Comparison of ENCODE assay signal across 23 cellular contexts in the genomic region with DNA sequence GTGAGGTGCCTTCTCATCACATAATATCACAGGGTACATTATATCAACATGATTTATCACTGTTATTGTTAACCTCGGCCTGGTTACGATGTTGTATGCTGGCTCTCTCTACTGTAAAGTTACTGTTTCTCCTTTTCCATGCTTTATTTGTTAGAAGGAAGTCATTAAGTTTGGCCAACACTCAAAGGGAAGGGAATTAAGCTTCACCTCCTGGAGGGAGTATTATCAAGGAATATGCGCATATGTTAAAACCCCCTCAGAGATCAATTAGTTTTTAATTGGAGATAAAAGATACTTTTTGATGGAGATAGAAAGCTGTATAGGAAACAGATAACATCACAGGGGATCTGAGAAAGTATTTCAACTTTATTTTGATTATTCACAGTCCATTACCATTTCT.
"Had no signal": no experiment of that assay in that cellular context is flagged by ENCODE, and none has a peak within 500 bp of the region (broad histone marks: within the 10 kb centered on the region; RNA-seq: fewer than 3 reads in every experiment).

No MANE protein-coding gene starts in this region.

- H3K4me3 Mint-ChIP-seq: activated CD4-positive, alpha-beta memory T cell treated with anti-CD3 and anti-CD28 coated beads for 36 hours; activated CD4-positive, alpha-beta T cell treated with anti-CD3 and anti-CD28 coated beads, Interleukin-2, amount 10 ng/mL, durations not matched to agents 7 days and 5 days; activated naive CD4-positive, alpha-beta T cell treated with anti-CD3 and anti-CD28 coated beads for 36 hours; activated naive CD8-positive, alpha-beta T cell; activated T-cell treated with anti-CD3 and anti-CD28 coated beads, Interleukin-2, amount 50 U/mL, for 4 hours; brain; central memory CD8-positive, alpha-beta T cell; T-helper 17 cell had no signal

- H3K4me1 Mint-ChIP-seq: activated CD4-positive, alpha-beta T cell treated with anti-CD3 and anti-CD28 coated beads, Interleukin-2, amount 10 ng/mL, durations not matched to agents 7 days and 5 days; central memory CD8-positive, alpha-beta T cell; T-helper 17 cell had no signal

- H3K36me3 ChIP-seq: MG63 had no signal

- ATAC-seq: activated T-cell treated with anti-CD3 and anti-CD28 coated beads, Interleukin-2, amount 50 U/mL, for 4 hours; T-helper 17 cell had no signal

- DNase-seq: activated CD4-positive, alpha-beta memory T cell treated with anti-CD3 and anti-CD28 coated beads for 36 hours; activated CD4-positive, alpha-beta T cell treated with anti-CD3 and anti-CD28 coated beads, Interleukin-2, amount 10 ng/mL, durations not matched to agents 7 days and 5 days; activated CD4-positive, CD25-positive, alpha-beta regulatory T cell; activated CD8-positive, alpha-beta memory T cell treated with anti-CD3 and anti-CD28 coated beads for 24 hours; activated gamma-delta T cell; activated naive CD4-positive, alpha-beta T cell treated with anti-CD3 and anti-CD28 coated beads for 36 hours; activated T-cell treated with anti-CD3 and anti-CD28 coated beads, Interleukin-2, amount 50 U/mL, for 4 hours; amygdala; MG63; MV-4-11; NCI-H1092 treated with DMSO at 0.1 percent for 48 hours; NCI-H1417 treated with DMSO at 0.1 percent for 48 hours; NCI-H1694; NCI-H2029; NCI-H345; NCI-H510A; PC-9; SHP77 treated with DMSO at 0.1 percent for 48 hours; T-helper 17 cell; T-helper 9 cell had no signal

- H3K36me3 Mint-ChIP-seq: activated CD4-positive, alpha-beta memory T cell treated with anti-CD3 and anti-CD28 coated beads for 36 hours; activated naive CD8-positive, alpha-beta T cell; brain had no signal

- H3K27ac ChIP-seq: PC-9 had no signal

- H3K27ac Mint-ChIP-seq: activated CD4-positive, alpha-beta memory T cell treated with anti-CD3 and anti-CD28 coated beads for 36 hours; activated CD4-positive, alpha-beta T cell treated with anti-CD3 and anti-CD28 coated beads, Interleukin-2, amount 10 ng/mL, durations not matched to agents 7 days and 5 days; activated naive CD4-positive, alpha-beta T cell treated with anti-CD3 and anti-CD28 coated beads for 36 hours; activated naive CD8-positive, alpha-beta T cell; T-helper 17 cell had no signal

- H3K4me3 ChIP-seq: MG63, PC-9 had no signal

- H3K27me3 ChIP-seq: MG63 had no signal

- H3K27me3 Mint-ChIP-seq: activated CD4-positive, alpha-beta memory T cell treated with anti-CD3 and anti-CD28 coated beads for 36 hours; activated CD4-positive, alpha-beta T cell treated with anti-CD3 and anti-CD28 coated beads, Interleukin-2, amount 10 ng/mL, durations not matched to agents 7 days and 5 days; brain; central memory CD8-positive, alpha-beta T cell; T-helper 17 cell had no signal

- H3K9me3 ChIP-seq: MG63 had no signal

- H3K9me3 Mint-ChIP-seq: activated CD4-positive, alpha-beta T cell treated with anti-CD3 and anti-CD28 coated beads, Interleukin-2, amount 10 ng/mL, durations not matched to agents 7 days and 5 days had no signal
